In genomic region chr22:23065069-23065451, GRCh38 we compare ENCODE assay signal across 24 cellular contexts. TPM values are rescaled to one million over a fixed set of nuclear protein-coding genes. Genes with fewer than 3 reads are reported as not detected.
A peak's percentile ranks its signal among the peaks of the same experiment; 100 is the strongest.
DNase-seq lines count a peak whose midpoint lies in the region; ATAC-seq, FAIRE-seq and TF ChIP-seq lines count a peak whose summit lies in the region.
"Had no signal": no experiment of that assay in that cellular context is flagged by ENCODE, and none has a peak within 500 bp of the region (broad histone marks: within the 10 kb centered on the region; RNA-seq: fewer than 3 reads in every experiment).

No MANE protein-coding gene starts in this region.

- CTCF ChIA-PET in SK-N-SH (lab: Yijun Ruan, JAX) (interaction anchor here (2.7 to 3.1 kb wide), 2 partner anchors 106 kb away, joined by 12 to 14 read pairs; no protein-coding TSS in a partner anchor), HEK293 (lab: Yijun Ruan, JAX) (interaction anchor here (0.6 to 1.1 kb wide), 2 partner anchors 106 to 705 kb away, joined by 3 read pairs; no protein-coding TSS in a partner anchor), K562 (lab: Yijun Ruan, JAX; ENCODE audit: low intra/inter-chr PET ratio) (no interaction called here)

- H4K20me1 ChIP-seq in SK-N-SH (ENCODE audit: insufficient read depth): no peaks in the 10 kb centered on the region
- peaks cover 86% of the 10 kb centered on the region for H4K20me1 ChIP-seq in K562 (replicated peaks; ENCODE audit: control insufficient read depth, insufficient read depth, low read length)

- DNase-seq in SK-N-SH (peak; percentile 3), K562 (ENCODE audit: extremely low read depth in 1 of 4, low spot score in 3 of 4) (peak in 1 of 4 experiments; percentile 55), posterior vena cava (ENCODE audit: low spot score) (peak; percentile 26), iPS-NIHi7 (ENCODE audit: extremely low spot score) (no peak), globus pallidus (ENCODE audit: low spot score) (no peak)
- DNase-seq: activated CD8-positive, alpha-beta T cell treated with anti-CD3 and anti-CD28 coated beads for 36 hours; activated naive CD4-positive, alpha-beta T cell treated with anti-CD3 and anti-CD28 coated beads, Interleukin-2, amount 50 U/mL, for 16 hours; Caco-2; effector CD4-positive, alpha-beta T cell; erythroblast; foreskin melanocyte; hippocampal formation; NCI-H1105 treated with DMSO at 0.1 percent for 48 hours; NCI-H510A treated with DMSO at 0.1 percent for 48 hours; stimulated activated CD4-positive, alpha-beta T cell treated with anti-CD3 and anti-CD28 coated beads, Interleukin-12 subunit alpha, Interleukin-12 subunit beta, amount 100 ng/mL, for 4 hours; stimulated activated CD4-positive, alpha-beta T cell treated with anti-CD3 and anti-CD28 coated beads, Interleukin-4, amount 100 ng/mL, for 4 hours; trophoblast cell had no signal

- BruUV-seq in K562 (replicated peaks; lab: Mats Ljungman, UMichigan): no TSS peak

- H3K9me3 ChIP-seq in SK-N-SH: no peaks in the 10 kb centered on the region
- no peaks in the 10 kb centered on the region for H3K9me3 ChIP-seq in HEK293 (ENCODE audit: control insufficient read depth, insufficient read depth, low read depth, low read length)
- H3K9me3 ChIP-seq in K562 (replicated peaks; ENCODE audit: control insufficient read depth, insufficient read depth, low read depth, low read length): no peaks in the 10 kb centered on the region
- H3K9me3 ChIP-seq: A549, Caco-2 had no signal

- TF ChIP-seq RAD21 in SK-N-SH (IDR thresholded peaks at IDR 0.05; ENCODE audit: low read length) (no peak), K562 (CRISPR knock-in tag; conservative IDR thresholded peaks at IDR 0.05 in 1 of 2, IDR thresholded peaks at IDR 0.05 in 1 of 2) (no peak)

- H3K9ac ChIP-seq in SK-N-SH: no peak overlapping the region
- H3K9ac ChIP-seq in K562 (ENCODE audit: insufficient read depth in 1 of 2, low read depth in 2 of 2, low read length in 2 of 2): no peak overlapping the region; a peak in 1 of 4 replicates

- no peak for FAIRE-seq in K562 (lab: Jason Lieb, UNC)
- FAIRE-seq: A549, GM19239 had no signal

- H3K27ac ChIP-seq in SK-N-SH (ENCODE audit: low read depth in 2 of 2, low read length in 1 of 2) (no peak overlapping the region), HEK293 (ENCODE audit: extremely low read depth, low read depth, low read length) (no peak overlapping the region), K562 (ENCODE audit: extremely low read depth, low read depth, low read length) (no peak overlapping the region)
- H3K27ac ChIP-seq: A549 had no signal

- H2AFZ ChIP-seq in SK-N-SH (ENCODE audit: low read depth): no peak overlapping the region
- no peak overlapping the region for H2AFZ ChIP-seq in K562 (ENCODE audit: low read depth, low read length)

- H3K36me3 ChIP-seq in SK-N-SH (replicated peaks in 1 of 2; ENCODE audit: control insufficient read depth in 1 of 2, insufficient read depth in 2 of 2, low read length in 1 of 2) (no peaks in the 10 kb centered on the region), HEK293 (ENCODE audit: control insufficient read depth in 2 of 2, insufficient read depth in 1 of 2, low read length in 2 of 2) (no peaks in the 10 kb centered on the region), K562 (ENCODE audit: control insufficient read depth, insufficient read depth, low read length) (no peaks in the 10 kb centered on the region)

- WGBS in SK-N-SH (ENCODE audit: low lambda C conversion rate): 66% methylated on average over 3 of the region's 3 CpGs
- WGBS in K562 (ENCODE audit: insufficient coverage, low coverage, missing lambda C conversion rate): 1% methylated on average over 3 of the region's 3 CpGs

- peaks cover 2% of the 10 kb centered on the region for H3K9me1 ChIP-seq in K562 (ENCODE audit: control insufficient read depth, insufficient read depth, low read length)

- H3K4me1 ChIP-seq in SK-N-SH (ENCODE audit: control insufficient read depth in 1 of 2, insufficient read depth in 2 of 2, low read depth in 1 of 2, low read length in 1 of 2) (peaks cover 5 to 12% of the 10 kb centered on the region in 2 experiments; a peak in 1 of 4 replicates), HEK293 (ENCODE audit: control insufficient read depth, insufficient read depth, low read length) (peaks cover 3% of the 10 kb centered on the region; the same call in 1 of the 2 replicates), K562 (replicated peaks in 1 of 2; ENCODE audit: control insufficient read depth in 2 of 2, insufficient read depth in 2 of 2, low read length in 2 of 2) (peaks cover 4 to 11% of the 10 kb centered on the region in 2 experiments; a peak in 3 of 5 replicates)
- H3K4me1 ChIP-seq: Caco-2 had no signal

- POLR2A ChIA-PET in SK-N-SH (lab: Yijun Ruan, JAX): no interaction called here
- POLR2A ChIA-PET in HEK293 (lab: Yijun Ruan, JAX): no interaction called here
- POLR2A ChIA-PET in K562 (lab: Yijun Ruan, JAX): interaction anchor here (0.6 to 9.0 kb wide), 14 partner anchors 9 to 353 kb away, joined by 3 to 100 read pairs (median 4); partner anchors contain the start of genes GNAZ and RAB36

- no peak for TF ChIP-seq EP300 in SK-N-SH (IDR thresholded peaks at IDR 0.05; ENCODE audit: borderline replicate concordance in 1 of 2, low read depth in 1 of 2, low read length in 1 of 2)
- no peak for TF ChIP-seq EP300 in K562 (IDR thresholded peaks at IDR 0.05; ENCODE audit: low read length)

- H3K27me3 ChIP-seq in SK-N-SH (ENCODE audit: insufficient read depth): no peaks in the 10 kb centered on the region; the same call in 1 of the 2 replicates
- H3K27me3 ChIP-seq in K562 (ENCODE audit: control insufficient read depth in 2 of 2, insufficient read depth in 2 of 2, low read length in 2 of 2): peaks cover 54 to 98% of the 10 kb centered on the region in 2 experiments

- ATAC-seq in SK-N-SH treated with all-trans-retinoic acid at 6 μM for 48 hours (no peak), K562 (no peak), HG03025 (IDR thresholded peaks at IDR 0.05; ENCODE audit: low FRiP score, unreplicated experiment) (no peak)
- ATAC-seq: A549; activated CD4-positive, CD25-positive, alpha-beta regulatory T cell treated with anti-CD3 and anti-CD28 coated beads, Interleukin-2, amount 50 U/mL, for 24 hours; activated CD8-positive, alpha-beta T cell treated with anti-CD3 and anti-CD28 coated beads for 36 hours had no signal

- no peak for TF ChIP-seq POLR2A in K562 (conservative IDR thresholded peaks at IDR 0.05)

- no peak for TF ChIP-seq CTCF in SK-N-SH (IDR thresholded peaks at IDR 0.05)
- TF ChIP-seq CTCF in HEK293 (tag by site-specific recombination; IDR thresholded peaks at IDR 0.05): no peak
- TF ChIP-seq CTCF in K562 (IDR thresholded peaks at IDR 0.05 in 2 of 3, conservative IDR thresholded peaks at IDR 0.05 in 1 of 3; ENCODE audit: insufficient read depth in 2 of 3, low read depth in 1 of 3, low read length in 3 of 3): no peak; a peak in 1 of 6 replicates

- no peaks in the 10 kb centered on the region for H3K9me2 ChIP-seq in SK-N-SH

- no peaks in the 10 kb centered on the region for H3K79me2 ChIP-seq in SK-N-SH (ENCODE audit: insufficient read depth)
- no peaks in the 10 kb centered on the region for H3K79me2 ChIP-seq in K562 (ENCODE audit: control insufficient read depth, insufficient read depth, low read length)

- no peak overlapping the region for H3K4me3 ChIP-seq in SK-N-SH (ENCODE audit: low read depth in 2 of 2, low read length in 1 of 2)
- no peak overlapping the region for H3K4me3 ChIP-seq in HEK293 (ENCODE audit: low read depth, low read length)
- H3K4me3 ChIP-seq in K562: no peak overlapping the region
- H3K4me3 ChIP-seq: A549, lung had no signal

- intact Hi-C loops in K562 (cut with micrococcal nuclease): no loop called here
- intact Hi-C loops in posterior vena cava (cut with DNase I): no loop called here

- H3K4me2 ChIP-seq in SK-N-SH (no peak overlapping the region), K562 (ENCODE audit: insufficient read depth, low read length) (no peak overlapping the region)
- H3K4me2 ChIP-seq: A549 had no signal

- no peaks in the 10 kb centered on the region for H3F3A ChIP-seq in SK-N-SH (replicated peaks; ENCODE audit: insufficient read depth)

- in situ Hi-C loops in K562 (cut with MboI): no loop called here

TF ChIP-seq in SK-N-SH, 30 proteins besides CTCF, POLR2A, EP300 and RAD21 (continues in another document):
- TF ChIP-seq MEF2A (IDR thresholded peaks at IDR 0.05; ENCODE audit: borderline replicate concordance, low read depth) (no peak), RCOR1 (IDR thresholded peaks at IDR 0.05; ENCODE audit: low read length) (no peak)

TF ChIP-seq in SK-N-SH treated with all-trans-retinoic acid at 6 μM for 48 hours, 23 proteins besides CTCF, POLR2A, EP300 and RAD21 (continues in another document):
- TF ChIP-seq OSR1 (CRISPR knock-in tag; IDR thresholded peaks at IDR 0.05) (no peak), PPARA (CRISPR knock-in tag; IDR thresholded peaks at IDR 0.05; ENCODE audit: borderline replicate concordance) (no peak)

TF ChIP-seq in HEK293, 187 proteins besides CTCF, POLR2A, EP300 and RAD21 (continues in another document):
- no peak for TF ChIP-seq GFI1B (tag by site-specific recombination; IDR thresholded peaks at IDR 0.05)

TF ChIP-seq in K562, 482 proteins besides CTCF, POLR2A, EP300 and RAD21 (continues in another document):
- TF ChIP-seq MXI1 (IDR thresholded peaks at IDR 0.05; ENCODE audit: low read depth, low read length) (no peak), MEIS2 (IDR thresholded peaks at IDR 0.05; ENCODE audit: partially characterized antibody) (no peak), ZNF354B (CRISPR knock-in tag; IDR thresholded peaks at IDR 0.05) (no peak)

RNA-seq across cellular contexts. Expression of gene GNAZ, which starts 5.3 kb away (rescaled TPM):
- polyA plus RNA-seq in SK-N-SH (2012; rRNA removed) (5.4 and 6.5 TPM in 2 replicates), K562 (2011; rRNA removed) (0.13 and 0.22 TPM in 2 replicates), K562 (2014; fragmentation: Illumina TruSeq; extraction: Trizol) (0.12 and 0.13 TPM in 2 replicates), K562 (2014; fragmentation: Nextera tagmentation; extraction: Ambion mirVana) (not detected), K562 (2014; rRNA removed) (0.18 TPM in 1 of 2 replicates, not detected in the other)
- polyA plus RNA-seq in SK-N-SH (2012; cell fraction: cytosol; rRNA removed): 3.9 and 6.3 TPM in 2 replicates
- 3.5 and 8.9 TPM in 2 replicates for polyA plus RNA-seq in SK-N-SH (2012; cell fraction: nucleus; rRNA removed)
- total RNA-seq in K562 (2011; cell fraction: chromatin; rRNA removed; ENCODE audit: low replicate concordance): 0.79 and 1.2 TPM in 2 replicates
- total RNA-seq in K562 (2011; cell fraction: nucleolus; rRNA removed): 0.50 and 0.79 TPM in 2 replicates
- 0.29 and 0.46 TPM in 2 replicates for total RNA-seq in K562 (2011; cell fraction: nucleoplasm; rRNA removed)
- total RNA-seq in K562 (2014; rRNA removed) (0.14 and 0.24 TPM in 2 replicates), K562 (2014; rRNA removed; fragmentation: Illumina TruSeq; extraction: Trizol) (0.04 and 0.10 TPM in 2 replicates), K562 (2015; rRNA removed; fragmentation: Illumina TruSeq; extraction: Trizol) (0.04 and 0.11 TPM in 2 replicates), K562 (2021) (0.22 and 0.74 TPM in 2 replicates), posterior vena cava (10 to 100 TPM; 34.3 to 37.0 TPM)
- polyA plus RNA-seq in K562 (2011; cell fraction: cytosol; rRNA removed): 0.15 and 0.31 TPM in 2 replicates
- polyA plus RNA-seq in K562 (2011; cell fraction: nucleus; rRNA removed): 0.35 and 0.60 TPM in 2 replicates
- 0.14 and 0.26 TPM in 2 replicates for polyA plus RNA-seq in K562 (2012)
- polyA minus RNA-seq in K562 (2011; rRNA and poly(A)+ RNA removed): 0.21 and 0.32 TPM in 2 replicates
- polyA minus RNA-seq in K562 (2011; cell fraction: cytosol; rRNA and poly(A)+ RNA removed): 0.57 TPM in 1 of 2 replicates, not detected in the other
- 0.40 and 0.67 TPM in 2 replicates for polyA minus RNA-seq in K562 (2011; cell fraction: nucleus; rRNA and poly(A)+ RNA removed)

Comparison
In these comparisons a context has a peak if more than half of its experiments do, and no peak if none do; other contexts are left out.
1. DNase-seq: peak in SK-N-SH (single experiment) and posterior vena cava (single experiment); none in iPS-NIHi7 (single experiment) and globus pallidus (single experiment).
2. RNA of gene GNAZ, which starts 5.3 kb away (total RNA-seq): 34.3 to 37.0 TPM in posterior vena cava; 0.04 to 1.2 TPM in K562; every median in the first group is over 10 times any median in the second.